Comparison of ENCODE assay signal across 8 cellular contexts in the genomic region with DNA sequence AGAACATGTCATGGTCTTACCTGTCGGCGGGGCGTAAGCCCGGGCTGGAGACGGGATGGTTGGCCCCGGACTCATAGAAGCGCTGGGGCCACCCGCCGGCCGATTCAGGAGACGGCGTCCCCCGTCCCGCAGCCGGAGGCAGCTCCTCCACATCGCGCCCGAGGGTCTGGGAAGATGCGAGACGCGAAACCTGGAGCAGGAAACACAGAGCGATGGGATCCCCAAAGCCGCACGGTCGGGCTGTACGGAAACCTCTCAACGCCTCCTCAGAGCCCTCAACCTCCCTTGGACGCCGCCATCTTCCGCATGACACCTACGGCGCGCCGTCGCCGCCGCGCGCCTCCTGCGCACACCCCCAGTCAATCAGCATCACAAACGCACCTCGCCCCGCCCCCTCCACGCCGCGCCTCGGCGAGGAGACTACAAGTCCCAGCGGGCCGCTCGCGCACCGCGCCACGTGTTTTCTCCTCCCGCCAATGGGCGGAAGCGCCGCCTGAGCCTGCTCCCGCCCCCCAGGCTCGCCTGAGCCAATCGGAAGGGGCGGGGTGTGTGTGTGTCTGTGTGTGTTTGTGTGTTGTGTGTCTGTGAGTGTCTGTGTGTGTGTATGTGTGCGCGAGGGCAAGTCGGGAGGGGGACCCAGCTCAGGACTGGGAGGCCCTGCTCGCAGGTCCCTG. TPM values are rescaled to one million over a fixed set of nuclear protein-coding genes. Genes with fewer than 3 reads are reported as not detected.
DNase-seq lines count a peak whose midpoint lies in the region; ATAC-seq and TF ChIP-seq lines count a peak whose summit lies in the region.

Gene ATPAF2 (minus strand): TSS at position 308 of the 674 bp plus-strand sequence. CDS start 155 bp downstream, at position 153.
Gene GID4 (plus strand): TSS at position 548 of the 674 bp plus-strand sequence. CDS start 57 bp downstream, at position 605.

- H3K27ac ChIP-seq in cardiac muscle cell, result peak within 1 kb of the TSS; percentile 2
- peak within 1 kb of the TSS; percentile 42 for H3K27ac ChIP-seq in parathyroid adenoma
- peak within 1 kb of the TSS; percentile 73 to 92 for H3K27ac ChIP-seq in tibial artery

- H3K4me3 ChIP-seq in GM12875 (ENCODE audit: low read depth, low read length) (peak within 1 kb of the TSS; percentile 93), cardiac muscle cell (peak within 1 kb of the TSS; percentile 77), parathyroid adenoma (ENCODE audit: low read depth, low read length) (peak within 1 kb of the TSS; percentile 82), tibial artery (peak within 1 kb of the TSS; percentile 85 to 97)

- H3K9me3 ChIP-seq in cardiac muscle cell (ENCODE audit: low read depth) (no peaks in the 10 kb centered on the region), parathyroid adenoma (ENCODE audit: control insufficient read depth, low read length) (no peaks in the 10 kb centered on the region), tibial artery (no peaks in the 10 kb centered on the region)

- H3K27me3 ChIP-seq in cardiac muscle cell, result no peaks in the 10 kb centered on the region
- no peaks in the 10 kb centered on the region for H3K27me3 ChIP-seq in parathyroid adenoma (ENCODE audit: control insufficient read depth, insufficient read depth, low read length)
- H3K27me3 ChIP-seq in tibial artery, result no peaks in the 10 kb centered on the region

- peak within 1 kb of the TSS; percentile 89 for H2AFZ ChIP-seq in parathyroid adenoma

- H3K9ac ChIP-seq in parathyroid adenoma, result peak within 1 kb of the TSS; percentile 17

- H3K36me3 ChIP-seq in cardiac muscle cell (no peaks in the 10 kb centered on the region), parathyroid adenoma (ENCODE audit: control insufficient read depth, insufficient read depth, low read length) (no peaks in the 10 kb centered on the region), tibial artery (no peaks in the 10 kb centered on the region)

- H3K27ac Mint-ChIP-seq in activated naive CD8-positive, alpha-beta T cell treated with anti-CD3 and anti-CD28 coated beads, Interleukin-2, amount 50 U/mL, for 24 hours, result peak within 1 kb of the TSS; percentile 97

- DNase-seq in NCI-H1417 treated with DMSO at 0.1 percent for 48 hours (lab: John Stamatoyannopoulos, UW) (peak; percentile 76), SW 1271 (lab: John Stamatoyannopoulos, UW) (peak; percentile 100), cardiac muscle cell (ENCODE audit: low read depth in 1 of 2, low spot score in 1 of 2) (peak; percentile 100), tibial artery (peak; percentile 100)
- peak; percentile 100 for DNase-seq in activated naive CD8-positive, alpha-beta T cell treated with anti-CD3 and anti-CD28 coated beads, Interleukin-2, amount 50 U/mL, for 24 hours

- no peaks in the 10 kb centered on the region for H3K27me3 Mint-ChIP-seq in activated naive CD8-positive, alpha-beta T cell treated with anti-CD3 and anti-CD28 coated beads, Interleukin-2, amount 50 U/mL, for 24 hours

- intact Hi-C loops in tibial artery (cut with DNase I; ENCODE audit: low total_unique reads), result loop anchor here (5.0 kb wide), 1 partner anchor 357 kb away; the partner anchor contains the start of gene RAI1

- no peaks in the 10 kb centered on the region for H3K9me3 Mint-ChIP-seq in activated naive CD8-positive, alpha-beta T cell treated with anti-CD3 and anti-CD28 coated beads, Interleukin-2, amount 50 U/mL, for 24 hours

- H3K79me2 ChIP-seq in parathyroid adenoma, result peaks cover 52% of the 10 kb centered on the region

- H3K36me3 Mint-ChIP-seq in activated naive CD8-positive, alpha-beta T cell treated with anti-CD3 and anti-CD28 coated beads, Interleukin-2, amount 50 U/mL, for 24 hours (ENCODE audit: low read depth), result no peaks in the 10 kb centered on the region

- peak within 1 kb of the TSS; percentile 96 for H3K4me3 Mint-ChIP-seq in activated naive CD8-positive, alpha-beta T cell treated with anti-CD3 and anti-CD28 coated beads, Interleukin-2, amount 50 U/mL, for 24 hours

- TF ChIP-seq CTCF in GM12875 (IDR thresholded peaks at IDR 0.05; ENCODE audit: borderline replicate concordance, insufficient read depth, low read depth, low read length) (0 out of 2 replicates have a peak, but pooled peaks have one; percentile 4), cardiac muscle cell (IDR thresholded peaks at IDR 0.05; ENCODE audit: low read depth, low read length) (no peak), parathyroid adenoma (IDR thresholded peaks at IDR 0.05) (peak; percentile 12), tibial artery (IDR thresholded peaks at IDR 0.05) (no peak)

- peaks cover 47% of the 10 kb centered on the region for H3K4me1 Mint-ChIP-seq in activated naive CD8-positive, alpha-beta T cell treated with anti-CD3 and anti-CD28 coated beads, Interleukin-2, amount 50 U/mL, for 24 hours

- H3K4me2 ChIP-seq in parathyroid adenoma (ENCODE audit: low read length), result peak within 1 kb of the TSS; percentile 90

- ATAC-seq in HG02763 (IDR thresholded peaks at IDR 0.05; ENCODE audit: unreplicated experiment), result peak; percentile 89
- ATAC-seq in activated naive CD8-positive, alpha-beta T cell treated with anti-CD3 and anti-CD28 coated beads, Interleukin-2, amount 50 U/mL, for 24 hours, result peak; percentile 93

- H3K4me1 ChIP-seq in cardiac muscle cell (ENCODE audit: low read depth), result peaks cover 12% of the 10 kb centered on the region
- H3K4me1 ChIP-seq in parathyroid adenoma, result peaks cover 26% of the 10 kb centered on the region
- H3K4me1 ChIP-seq in tibial artery, result peaks cover 0 to 41% (median 31%) of the 10 kb centered on the region in 4 donors

RNA-seq across cellular contexts. Expression of gene ATPAF2, which starts in this region (rescaled TPM):
- total RNA-seq in cardiac muscle cell, result 36.0 and 49.4 TPM in 2 replicates
- 40.3 and 49.9 TPM in 2 replicates for polyA plus RNA-seq in cardiac muscle cell

RNA-seq across cellular contexts. Expression of gene GID4, which starts in this region (rescaled TPM):
- total RNA-seq in cardiac muscle cell, result 9.8 and 10.7 TPM in 2 replicates
- 9.9 and 12.7 TPM in 2 replicates for polyA plus RNA-seq in cardiac muscle cell

Comparison
In these comparisons a context has a peak if more than half of its experiments do, and no peak if none do; other contexts are left out.
1. Peak in every context shown above with its lines: DNase-seq, ATAC-seq, H3K4me3 ChIP-seq and H3K27ac ChIP-seq.
2. CTCF ChIP-seq: peak in GM12875 (single experiment) and parathyroid adenoma (single experiment); none in cardiac muscle cell (single experiment) and tibial artery (0 of 2).
3. H3K27ac ChIP-seq: peak in every context shown above with its lines; median percentile 82 in tibial artery; 42 in parathyroid adenoma; 2 in cardiac muscle cell.